8 cellular contexts compared by ENCODE assay signal in the genomic region with DNA sequence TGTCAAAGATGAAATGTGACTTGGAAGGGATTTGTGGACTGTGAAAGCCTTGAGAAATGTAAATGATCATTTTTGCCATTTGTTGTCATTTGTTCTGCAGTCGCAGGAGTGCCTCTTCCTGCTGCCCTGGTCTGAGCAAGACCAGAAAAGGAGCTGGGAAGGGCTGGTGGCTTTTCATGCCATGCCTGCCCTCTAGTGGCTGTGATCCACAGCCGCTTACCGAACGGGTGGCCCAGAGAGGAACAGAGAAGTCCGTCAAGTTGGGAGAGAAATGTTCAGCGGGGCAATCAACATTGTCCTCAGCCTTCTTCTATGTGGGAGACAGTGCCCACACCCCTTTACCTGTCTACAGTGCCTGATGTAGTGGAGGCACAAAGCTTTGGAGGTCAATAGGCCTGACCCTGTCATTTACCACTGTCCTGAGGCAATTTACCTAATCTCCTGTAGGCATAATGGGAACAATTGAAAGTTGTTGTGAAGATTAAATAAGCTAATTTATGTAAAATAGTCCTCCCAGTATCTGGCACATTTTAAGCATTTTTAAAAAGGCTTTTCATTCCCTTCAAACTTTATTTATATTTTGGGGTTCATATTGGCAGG.
DNase-seq lines count a peak whose midpoint lies in the region; ATAC-seq and TF ChIP-seq lines count a peak whose summit lies in the region.

No MANE protein-coding gene starts in this region.

- intact Hi-C loops in lower lobe of right lung (cut with DNase I) = no loop called here

- H3K4me3 ChIP-seq in lower lobe of right lung = no peak overlapping the region

- H3K4me1 ChIP-seq in lower lobe of right lung = no peaks in the 10 kb centered on the region

- no peaks in the 10 kb centered on the region for H3K27me3 ChIP-seq in lower lobe of right lung (ENCODE audit: low read depth)

- peak; percentile 98 for ATAC-seq in GM19023 (IDR thresholded peaks at IDR 0.05; ENCODE audit: unreplicated experiment)
- peak; percentile 94 for ATAC-seq in HG03103 (IDR thresholded peaks at IDR 0.05; ENCODE audit: low read depth, unreplicated experiment)
- ATAC-seq in lower lobe of right lung = peak; percentile 91 to 94

- H3K27ac ChIP-seq in C4-2B (no peak overlapping the region), lower lobe of right lung (no peak overlapping the region)

- TF ChIP-seq CTCF in C4-2B (conservative IDR thresholded peaks at IDR 0.05) (peak; percentile 100), lower lobe of right lung (IDR thresholded peaks at IDR 0.05) (peak; percentile 86)

- H3K9me3 ChIP-seq in lower lobe of right lung = no peaks in the 10 kb centered on the region

- DNase-seq in NCI-H2227 treated with DMSO at 0.1 percent for 48 hours (lab: John Stamatoyannopoulos, UW) (peak; percentile 25), dermis blood vessel endothelial cell (peak; percentile 90), lower lobe of right lung (peak; percentile 74)
- peak; percentile 11 for DNase-seq in activated CD4-positive, alpha-beta T cell treated with anti-CD3 and anti-CD28 coated beads for 1 hour
- peak; percentile 5 for DNase-seq in stimulated activated CD8-positive, alpha-beta memory T cell treated with anti-CD3 and anti-CD28 coated beads, Interleukin-15, amount 100 ng/mL, for 1 hour (ENCODE audit: low read depth)

- H3K36me3 ChIP-seq in lower lobe of right lung = no peaks in the 10 kb centered on the region

Comparison
In these comparisons a context has a peak if more than half of its experiments do, and no peak if none do; other contexts are left out.
1. DNase-seq: peak in every context shown above with its lines; median percentile 90 in dermis blood vessel endothelial cell; 74 in lower lobe of right lung; 25 in NCI-H2227 treated with DMSO at 0.1 percent for 48 hours; 11 in activated CD4-positive, alpha-beta T cell treated with anti-CD3 and anti-CD28 coated beads for 1 hour; 5 in stimulated activated CD8-positive, alpha-beta memory T cell treated with anti-CD3 and anti-CD28 coated beads, Interleukin-15, amount 100 ng/mL, for 1 hour.